Comparison of ENCODE assay signal across 8 cellular contexts in genomic region chr14:51873221-51873893, GRCh38. TPM values are rescaled to one million over a fixed set of nuclear protein-coding genes. Genes with fewer than 3 reads are reported as not detected.
A peak's percentile ranks its signal among the peaks of the same experiment; 100 is the strongest.
DNase-seq lines count a peak whose midpoint lies in the region; ATAC-seq, FAIRE-seq and TF ChIP-seq lines count a peak whose summit lies in the region.

No MANE protein-coding gene starts in this region.

- TF ChIP-seq EP300 in A549 (IDR thresholded peaks at IDR 0.05), result no peak

- CTCF ChIA-PET in A549 (lab: Yijun Ruan, JAX) (interaction anchor here (1.3 kb wide), 1 partner anchor 105 kb away, joined by 6 read pairs; no protein-coding TSS in a partner anchor), GM10248 (lab: Yijun Ruan, JAX) (interaction anchor here (1.0 to 2.0 kb wide), 2 partner anchors 10 to 107 kb away, joined by 3 to 6 read pairs; no protein-coding TSS in a partner anchor)

- no peak; a peak in 1 of 5 replicates for TF ChIP-seq RAD21 in A549 (conservative IDR thresholded peaks at IDR 0.05 in 1 of 2, IDR thresholded peaks at IDR 0.05 in 1 of 2)

- no peaks in the 10 kb centered on the region for H3K9me3 ChIP-seq in A549

- H3K36me3 Mint-ChIP-seq in immature natural killer cell, result peaks cover 4 to 14% (median 10%) of the 10 kb centered on the region in 3 donors

- peak; percentile 91 to 92 for ATAC-seq in A549
- peak; percentile 87 for ATAC-seq in HG02571 (IDR thresholded peaks at IDR 0.05; ENCODE audit: unreplicated experiment)

- H3K9me3 Mint-ChIP-seq in immature natural killer cell, result no peaks in the 10 kb centered on the region

- H3K4me3 ChIP-seq in A549, result no peak overlapping the region

- peaks cover 34 to 70% of the 10 kb centered on the region in 2 donors for H3K4me1 Mint-ChIP-seq in immature natural killer cell

- POLR2A ChIA-PET in A549 (lab: Yijun Ruan, JAX), result interaction anchor here (1.0 to 1.7 kb wide), 2 partner anchors 12 to 64 kb away, joined by 3 to 4 read pairs; partner anchors contain the start of gene GNG2
- POLR2A ChIA-PET in GM10248 (lab: Yijun Ruan, JAX), result no interaction called here

- peak; percentile 54 for FAIRE-seq in A549 (lab: Jason Lieb, UNC)

- TF ChIP-seq POLR2A in A549 (IDR thresholded peaks at IDR 0.05; ENCODE audit: low read length), result no peak

- DNase-seq in A549 (ENCODE audit: low read depth in 1 of 2, low spot score in 1 of 2) (peak; percentile 61 to 86), GM10248 (ENCODE audit: extremely low spot score) (peak; percentile 69), NCI-H1092 (lab: John Stamatoyannopoulos, UW) (peak; percentile 76), immature natural killer cell (peak in 2 of 3 donors; percentile 52 to 58), HuH-7.5 (ENCODE audit: low spot score) (no peak), NCI-H510A treated with DMSO at 0.1 percent for 48 hours (lab: John Stamatoyannopoulos, UW) (no peak)
- peak; percentile 24 for DNase-seq in activated naive CD4-positive, alpha-beta T cell treated with anti-CD3 and anti-CD28 coated beads, Interleukin-2, amount 50 U/mL, for 16 hours

- H3K27ac Mint-ChIP-seq in immature natural killer cell, result peak overlapping the region; percentile 70 to 89 (median 83)

- H3K4me1 ChIP-seq in A549, result peaks cover 25% of the 10 kb centered on the region

- H3K4me2 ChIP-seq in A549, result peak overlapping the region; percentile 59

- WGBS in A549 (ENCODE audit: missing lambda C conversion rate), result 38% methylated on average over 2 of the region's 2 CpGs

- peak overlapping the region; percentile 45 to 65 (median 58) for H3K4me3 Mint-ChIP-seq in immature natural killer cell

- H3K27ac ChIP-seq in A549, result peak overlapping the region; percentile 66 to 76

- H3K27me3 Mint-ChIP-seq in immature natural killer cell (ENCODE audit: low read depth in 3 of 3), result peaks cover 0 to 12% (median 5%) of the 10 kb centered on the region in 3 donors

- TF ChIP-seq CTCF in A549 (IDR thresholded peaks at IDR 0.05), result no peak
- TF ChIP-seq CTCF in GM10248 (IDR thresholded peaks at IDR 0.05; ENCODE audit: control extremely low read depth, extremely low read depth, low read depth, missing control alignments), result no peak

TF ChIP-seq in A549, 52 proteins besides CTCF, POLR2A, EP300 and RAD21:
- TF ChIP-seq SMC3 (IDR thresholded peaks at IDR 0.05) (no peak), HOXA7 (CRISPR knock-in tag; IDR thresholded peaks at IDR 0.05) (no peak), FOSL2 (IDR thresholded peaks at IDR 0.05) (peak; percentile 79), FOSL2 (CRISPR knock-in tag; IDR thresholded peaks at IDR 0.05) (peak; percentile 82), CBX2 (IDR thresholded peaks at IDR 0.05; ENCODE audit: borderline replicate concordance, low read depth) (no peak), REST (IDR thresholded peaks at IDR 0.05) (no peak), CEBPB (IDR thresholded peaks at IDR 0.05) (peak in 1 of 2 experiments; percentile 42; a peak in 1 of 4 replicates), ZSCAN20 (CRISPR knock-in tag; IDR thresholded peaks at IDR 0.05) (no peak), KDM1A (IDR thresholded peaks at IDR 0.05; ENCODE audit: low read depth) (no peak), ZC3H11A (IDR thresholded peaks at IDR 0.05) (no peak), JUNB (IDR thresholded peaks at IDR 0.05) (peak; percentile 79)

RNA-seq across cellular contexts. Expression of gene GNG2, which starts 12.9 kb away (rescaled TPM):
- polyA plus RNA-seq in A549 (2011; rRNA removed) (2.2 and 3.0 TPM in 2 replicates), A549 (2017; fragmentation: RNase III; extraction: RNeasy Plus Mini Kit Qiagen cat#74134 plus additional on column Dnase treatment) (1.8 to 2.4 TPM (median 2.1 TPM) in 3 replicates), immature natural killer cell (100 to 1,000 TPM; 391 to 466 (median 462) TPM)
- 0.69 and 0.78 TPM in 2 replicates for polyA plus RNA-seq in A549 (2012; cell fraction: cytosol; rRNA removed)
- 0.24 and 0.44 TPM in 2 replicates for polyA plus RNA-seq in A549 (2012; cell fraction: nucleus; rRNA removed)
- 1.2 and 2.1 TPM in 2 replicates for polyA minus RNA-seq in A549 (2011; rRNA and poly(A)+ RNA removed)

Comparison
In these comparisons a context has a peak if more than half of its experiments do, and no peak if none do; other contexts are left out.
1. DNase-seq: peak in A549 (2 of 2), GM10248 (single experiment), NCI-H1092 (single experiment), activated naive CD4-positive, alpha-beta T cell treated with anti-CD3 and anti-CD28 coated beads, Interleukin-2, amount 50 U/mL, for 16 hours (single experiment) and immature natural killer cell (2 of 3); none in HuH-7.5 (single experiment) and NCI-H510A treated with DMSO at 0.1 percent for 48 hours (single experiment).
2. RNA of gene GNG2, which starts 12.9 kb away (polyA plus RNA-seq): 391 to 466 TPM in immature natural killer cell; 0.24 to 3.0 TPM in A549; every median in the first group is over 10 times any median in the second.